Comparison of ENCODE assay signal across 1 cellular context in the genomic region with DNA sequence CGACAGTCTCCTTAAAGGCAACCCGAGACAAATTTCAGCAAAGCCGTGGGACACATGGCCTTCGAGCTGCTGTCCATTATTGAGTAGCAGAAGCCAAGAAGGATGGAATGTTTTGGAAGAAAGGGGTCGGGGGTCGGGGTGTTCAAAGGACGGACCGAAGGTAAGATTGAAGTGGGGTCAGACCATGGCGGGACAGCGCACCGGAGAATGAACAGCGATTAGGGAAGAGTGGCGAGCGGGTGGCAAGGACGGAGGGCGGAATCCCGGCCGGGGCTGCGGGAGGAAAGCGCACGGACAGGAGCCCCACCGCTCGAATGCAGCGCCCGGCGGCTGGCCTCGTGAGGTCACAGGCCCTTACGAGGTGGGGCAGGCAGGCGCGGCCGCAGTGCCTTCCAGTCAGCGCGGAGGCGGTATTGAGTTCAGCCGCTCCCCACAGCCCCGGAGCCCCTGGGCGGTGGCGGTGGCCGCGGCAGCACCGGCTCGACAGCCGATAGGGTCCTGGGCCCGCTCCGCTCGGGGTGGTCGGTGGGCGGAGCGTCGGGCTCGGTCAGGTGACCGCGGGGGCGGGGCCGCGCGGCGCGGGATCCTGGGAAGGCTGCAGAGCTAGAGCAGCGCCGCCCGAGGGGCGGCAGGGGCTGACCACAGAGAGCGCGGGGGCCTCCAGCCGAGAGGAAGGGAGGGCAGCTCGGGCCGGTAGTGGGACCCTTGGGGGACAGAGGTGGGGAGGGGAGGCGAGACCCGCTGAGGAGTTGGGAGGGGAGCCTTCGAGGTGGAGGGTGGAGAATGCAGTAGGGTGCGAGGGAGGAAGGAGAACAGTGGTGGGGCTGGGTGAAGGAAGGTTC.
TF ChIP-seq lines count a peak whose summit lies in the region.

A gene with protein sequence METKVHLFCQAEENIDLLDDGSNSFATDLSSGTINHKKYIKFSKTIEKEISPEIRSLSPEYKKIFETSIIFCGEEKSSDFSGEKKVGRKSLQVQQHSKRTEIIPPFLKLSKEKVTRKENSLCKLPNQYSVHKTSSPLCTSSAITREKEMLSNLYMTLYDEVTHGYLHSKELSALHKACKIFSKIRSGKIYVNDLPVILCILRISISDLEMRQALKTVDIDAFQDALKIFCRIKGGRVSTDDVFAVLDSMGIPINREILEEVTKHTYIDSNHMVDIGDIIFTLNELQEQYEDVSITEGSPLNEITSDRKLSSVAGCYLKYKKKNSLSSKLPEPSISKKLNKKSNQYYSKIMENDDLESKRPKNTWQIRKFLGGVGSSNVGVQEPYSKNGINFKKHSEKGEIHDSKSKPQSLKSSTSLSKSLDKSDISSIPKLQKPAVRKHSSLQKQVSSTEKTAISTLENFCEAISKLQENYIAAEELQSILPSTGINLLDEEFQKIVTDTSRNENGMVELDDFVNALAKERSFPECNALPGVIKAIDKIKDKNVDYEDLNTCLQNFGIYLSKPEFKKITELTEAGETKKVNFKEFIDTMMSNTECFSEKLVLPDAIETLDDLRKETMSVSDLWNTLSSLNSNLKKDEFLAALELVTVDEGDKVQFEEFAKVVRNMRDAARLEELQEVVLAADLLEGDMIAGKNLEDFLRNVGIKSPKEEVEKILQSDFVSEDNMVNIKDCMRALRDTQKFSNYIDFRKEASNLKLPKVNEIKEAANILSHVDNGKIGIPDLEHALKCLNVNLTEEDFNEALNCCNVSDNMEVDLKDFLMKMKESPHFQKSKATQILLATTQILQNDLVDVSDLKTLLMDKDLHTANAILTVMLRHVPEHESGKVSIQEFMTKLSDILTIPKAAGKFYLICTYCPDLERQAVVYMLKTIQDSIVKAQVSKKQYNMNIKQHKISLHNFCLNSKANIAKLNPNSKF (plus strand): TSS at position 574 of the 842 bp plus-strand sequence. CDS start 4,399 bp downstream, outside the sequence.

TF ChIP-seq in GM23338, 12 proteins besides CTCF, POLR2A, EP300 and RAD21 (continued from another document):
- TF ChIP-seq, protein P1, sequence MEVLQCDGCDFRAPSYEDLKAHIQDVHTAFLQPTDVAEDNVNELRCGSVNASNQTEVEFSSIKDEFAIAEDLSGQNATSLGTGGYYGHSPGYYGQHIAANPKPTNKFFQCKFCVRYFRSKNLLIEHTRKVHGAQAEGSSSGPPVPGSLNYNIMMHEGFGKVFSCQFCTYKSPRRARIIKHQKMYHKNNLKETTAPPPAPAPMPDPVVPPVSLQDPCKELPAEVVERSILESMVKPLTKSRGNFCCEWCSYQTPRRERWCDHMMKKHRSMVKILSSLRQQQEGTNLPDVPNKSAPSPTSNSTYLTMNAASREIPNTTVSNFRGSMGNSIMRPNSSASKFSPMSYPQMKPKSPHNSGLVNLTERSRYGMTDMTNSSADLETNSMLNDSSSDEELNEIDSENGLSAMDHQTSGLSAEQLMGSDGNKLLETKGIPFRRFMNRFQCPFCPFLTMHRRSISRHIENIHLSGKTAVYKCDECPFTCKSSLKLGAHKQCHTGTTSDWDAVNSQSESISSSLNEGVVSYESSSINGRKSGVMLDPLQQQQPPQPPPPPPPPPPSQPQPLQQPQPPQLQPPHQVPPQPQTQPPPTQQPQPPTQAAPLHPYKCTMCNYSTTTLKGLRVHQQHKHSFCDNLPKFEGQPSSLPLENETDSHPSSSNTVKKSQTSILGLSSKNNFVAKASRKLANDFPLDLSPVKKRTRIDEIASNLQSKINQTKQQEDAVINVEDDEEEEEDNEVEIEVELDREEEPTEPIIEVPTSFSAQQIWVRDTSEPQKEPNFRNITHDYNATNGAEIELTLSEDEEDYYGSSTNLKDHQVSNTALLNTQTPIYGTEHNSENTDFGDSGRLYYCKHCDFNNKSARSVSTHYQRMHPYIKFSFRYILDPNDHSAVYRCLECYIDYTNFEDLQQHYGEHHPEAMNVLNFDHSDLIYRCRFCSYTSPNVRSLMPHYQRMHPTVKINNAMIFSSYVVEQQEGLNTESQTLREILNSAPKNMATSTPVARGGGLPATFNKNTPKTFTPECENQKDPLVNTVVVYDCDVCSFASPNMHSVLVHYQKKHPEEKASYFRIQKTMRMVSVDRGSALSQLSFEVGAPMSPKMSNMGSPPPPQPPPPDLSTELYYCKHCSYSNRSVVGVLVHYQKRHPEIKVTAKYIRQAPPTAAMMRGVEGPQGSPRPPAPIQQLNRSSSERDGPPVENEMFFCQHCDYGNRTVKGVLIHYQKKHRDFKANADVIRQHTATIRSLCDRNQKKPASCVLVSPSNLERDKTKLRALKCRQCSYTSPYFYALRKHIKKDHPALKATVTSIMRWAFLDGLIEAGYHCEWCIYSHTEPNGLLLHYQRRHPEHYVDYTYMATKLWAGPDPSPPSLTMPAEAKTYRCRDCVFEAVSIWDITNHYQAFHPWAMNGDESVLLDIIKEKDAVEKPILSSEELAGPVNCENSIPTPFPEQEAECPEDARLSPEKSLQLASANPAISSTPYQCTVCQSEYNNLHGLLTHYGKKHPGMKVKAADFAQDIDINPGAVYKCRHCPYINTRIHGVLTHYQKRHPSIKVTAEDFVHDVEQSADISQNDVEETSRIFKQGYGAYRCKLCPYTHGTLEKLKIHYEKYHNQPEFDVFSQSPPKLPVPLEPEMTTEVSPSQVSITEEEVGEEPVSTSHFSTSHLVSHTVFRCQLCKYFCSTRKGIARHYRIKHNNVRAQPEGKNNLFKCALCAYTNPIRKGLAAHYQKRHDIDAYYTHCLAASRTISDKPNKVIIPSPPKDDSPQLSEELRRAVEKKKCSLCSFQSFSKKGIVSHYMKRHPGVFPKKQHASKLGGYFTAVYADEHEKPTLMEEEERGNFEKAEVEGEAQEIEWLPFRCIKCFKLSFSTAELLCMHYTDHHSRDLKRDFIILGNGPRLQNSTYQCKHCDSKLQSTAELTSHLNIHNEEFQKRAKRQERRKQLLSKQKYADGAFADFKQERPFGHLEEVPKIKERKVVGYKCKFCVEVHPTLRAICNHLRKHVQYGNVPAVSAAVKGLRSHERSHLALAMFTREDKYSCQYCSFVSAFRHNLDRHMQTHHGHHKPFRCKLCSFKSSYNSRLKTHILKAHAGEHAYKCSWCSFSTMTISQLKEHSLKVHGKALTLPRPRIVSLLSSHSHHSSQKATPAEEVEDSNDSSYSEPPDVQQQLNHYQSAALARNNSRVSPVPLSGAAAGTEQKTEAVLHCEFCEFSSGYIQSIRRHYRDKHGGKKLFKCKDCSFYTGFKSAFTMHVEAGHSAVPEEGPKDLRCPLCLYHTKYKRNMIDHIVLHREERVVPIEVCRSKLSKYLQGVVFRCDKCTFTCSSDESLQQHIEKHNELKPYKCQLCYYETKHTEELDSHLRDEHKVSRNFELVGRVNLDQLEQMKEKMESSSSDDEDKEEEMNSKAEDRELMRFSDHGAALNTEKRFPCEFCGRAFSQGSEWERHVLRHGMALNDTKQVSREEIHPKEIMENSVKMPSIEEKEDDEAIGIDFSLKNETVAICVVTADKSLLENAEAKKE (CRISPR knock-in tag; IDR thresholded peaks at IDR 0.05): no peak
- TF ChIP-seq ZNF331 (CRISPR knock-in tag; IDR thresholded peaks at IDR 0.05; ENCODE audit: low read depth): no peak
